22 cellular contexts compared by ENCODE assay signal in genomic region chr15:75729304-75730069, GRCh38. TPM values are rescaled to one million over a fixed set of nuclear protein-coding genes. Genes with fewer than 3 reads are reported as not detected.
"Had no signal": no experiment of that assay in that cellular context is flagged by ENCODE, and none has a peak within 500 bp of the region (broad histone marks: within the 10 kb centered on the region; RNA-seq: fewer than 3 reads in every experiment).

No MANE protein-coding gene starts in this region.

- DNase-seq: activated CD4-positive, alpha-beta memory T cell treated with anti-CD3 and anti-CD28 coated beads, Interleukin-2, amount 10 ng/mL, durations not matched to agents 7 days and 5 days; activated CD4-positive, alpha-beta T cell treated with anti-CD3 and anti-CD28 coated beads, Interleukin-2, amount 10 ng/mL, durations not matched to agents 24 days and 14 days; activated CD4-positive, CD25-positive, alpha-beta regulatory T cell; activated gamma-delta T cell; activated naive CD4-positive, alpha-beta T cell treated with anti-CD3 and anti-CD28 coated beads, Interleukin-2, amount 50 U/mL, for 16 hours; activated naive CD8-positive, alpha-beta T cell treated with anti-CD3 and anti-CD28 coated beads, Interleukin-2, amount 50 U/mL, for 24 hours; activated T-cell treated with anti-CD3 and anti-CD28 coated beads, Interleukin-2, amount 50 U/mL, for 72 hours; brain microvascular endothelial cell; central memory CD4-positive, alpha-beta T cell; effector memory CD4-positive, alpha-beta T cell; foreskin melanocyte; glutamatergic neuron; immature natural killer cell; nucleus accumbens; stimulated activated CD4-positive, alpha-beta T cell treated with anti-CD3 and anti-CD28 coated beads, Interleukin-4, amount 100 ng/mL, for 1 hour; stimulated activated naive CD4-positive, alpha-beta T cell treated with Interleukin-2 at 50 U/mL for 16 hours; T-helper 9 cell had no signal

- H3K4me3 ChIP-seq: hepatocyte had no signal

- ATAC-seq: activated naive CD8-positive, alpha-beta T cell treated with anti-CD3 and anti-CD28 coated beads, Interleukin-2, amount 50 U/mL, for 24 hours; activated T-cell treated with anti-CD3 and anti-CD28 coated beads, Interleukin-2, amount 50 U/mL, for 72 hours; esophagus mucosa had no signal

- H3K9me3 Mint-ChIP-seq: activated CD4-positive, alpha-beta memory T cell treated with anti-CD3 and anti-CD28 coated beads, Interleukin-2, amount 10 ng/mL, durations not matched to agents 7 days and 5 days; activated CD4-positive, alpha-beta T cell treated with anti-CD3 and anti-CD28 coated beads, Interleukin-2, amount 10 ng/mL, durations not matched to agents 24 days and 14 days; activated naive CD8-positive, alpha-beta T cell treated with anti-CD3 and anti-CD28 coated beads, Interleukin-2, amount 50 U/mL, for 24 hours; activated T-cell treated with anti-CD3 and anti-CD28 coated beads, Interleukin-2, amount 50 U/mL, for 72 hours; memory B cell had no signal

- H3K27me3 ChIP-seq: brain microvascular endothelial cell, hepatocyte had no signal

- H3K36me3 Mint-ChIP-seq: immature natural killer cell, memory B cell had no signal

- H3K4me3 Mint-ChIP-seq: activated CD4-positive, alpha-beta memory T cell treated with anti-CD3 and anti-CD28 coated beads, Interleukin-2, amount 10 ng/mL, durations not matched to agents 7 days and 5 days; activated CD4-positive, alpha-beta T cell treated with anti-CD3 and anti-CD28 coated beads, Interleukin-2, amount 10 ng/mL, durations not matched to agents 24 days and 14 days; activated naive CD8-positive, alpha-beta T cell treated with anti-CD3 and anti-CD28 coated beads, Interleukin-2, amount 50 U/mL, for 24 hours; activated T-cell treated with anti-CD3 and anti-CD28 coated beads, Interleukin-2, amount 50 U/mL, for 72 hours; immature natural killer cell; memory B cell had no signal

- H3K36me3 ChIP-seq: brain microvascular endothelial cell had no signal

- H3K27ac ChIP-seq: brain microvascular endothelial cell, hepatocyte had no signal

- H3K27ac Mint-ChIP-seq: activated CD4-positive, alpha-beta memory T cell treated with anti-CD3 and anti-CD28 coated beads, Interleukin-2, amount 10 ng/mL, durations not matched to agents 7 days and 5 days; activated CD4-positive, alpha-beta T cell treated with anti-CD3 and anti-CD28 coated beads, Interleukin-2, amount 10 ng/mL, durations not matched to agents 24 days and 14 days; activated naive CD8-positive, alpha-beta T cell treated with anti-CD3 and anti-CD28 coated beads, Interleukin-2, amount 50 U/mL, for 24 hours; activated T-cell treated with anti-CD3 and anti-CD28 coated beads, Interleukin-2, amount 50 U/mL, for 72 hours; immature natural killer cell; memory B cell had no signal

RNA-seq across cellular contexts. Expression of gene CSPG4, which starts 16.8 kb away (rescaled TPM):
- total RNA-seq: activated CD4-positive, alpha-beta memory T cell treated with anti-CD3 and anti-CD28 coated beads, Interleukin-2, amount 10 ng/mL, durations not matched to agents 7 days and 5 days; activated CD4-positive, alpha-beta T cell treated with anti-CD3 and anti-CD28 coated beads, Interleukin-2, amount 10 ng/mL, durations not matched to agents 24 days and 14 days; activated T-cell treated with anti-CD3 and anti-CD28 coated beads, Interleukin-2, amount 50 U/mL, for 72 hours; endothelial cell of umbilical vein; T-helper 1 cell treated with Interleukin-12 subunit alpha and Interleukin-12 subunit beta and Interleukin-4 antibody, amounts not matched to agents 30 ng/mL and 1 ng/mL, for 36 hours had no signal
